ENCODE assay signal across 19 cellular contexts in the genomic region with DNA sequence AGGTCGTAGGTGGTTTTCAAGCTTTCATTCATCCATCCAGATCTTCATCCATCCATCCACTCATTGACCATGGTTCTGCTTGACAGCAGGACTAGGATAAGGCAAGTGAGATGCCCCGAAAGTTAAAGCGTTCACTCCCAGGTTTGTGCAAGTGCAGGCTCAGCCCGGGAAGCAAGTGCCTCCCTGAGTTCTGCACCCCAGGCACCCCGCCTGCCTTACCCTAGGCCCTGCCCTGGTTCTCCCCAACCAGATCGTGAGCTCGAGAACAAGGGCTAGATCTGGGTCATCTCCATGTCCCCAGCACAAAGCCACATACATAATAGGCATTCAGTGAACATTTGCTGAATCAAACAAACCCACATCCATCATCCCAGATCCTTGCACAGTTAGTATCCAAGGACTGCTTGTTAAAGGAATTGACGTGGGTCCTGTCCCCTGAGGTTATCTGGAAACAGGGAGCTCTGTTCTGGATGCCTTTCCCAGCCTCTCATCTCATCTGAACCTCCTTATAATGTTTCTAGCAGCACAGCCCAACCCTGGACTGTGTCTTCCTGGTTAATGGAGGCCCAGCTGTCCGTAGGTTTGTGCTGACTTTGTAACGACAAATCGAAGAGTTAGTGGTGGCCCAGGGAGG.
DNase-seq lines count a peak whose midpoint lies in the region; ATAC-seq and TF ChIP-seq lines count a peak whose summit lies in the region.
"Had no signal": no experiment of that assay in that cellular context is flagged by ENCODE, and none has a peak within 500 bp of the region (broad histone marks: within the 10 kb centered on the region; RNA-seq: fewer than 3 reads in every experiment).

No MANE protein-coding gene starts in this region.

- H3K4me3 ChIP-seq in H7 (ENCODE audit: insufficient read depth, low read depth, low read length) (no peak overlapping the region), fibroblast of mammary gland (ENCODE audit: control insufficient read depth, low read depth, low read length) (no peak overlapping the region), skeletal muscle cell (ENCODE audit: low read depth, low read length) (no peak overlapping the region)
- H3K4me3 ChIP-seq: mucosa of descending colon, pancreas had no signal

- no peak for ATAC-seq in HG03457 (IDR thresholded peaks at IDR 0.05; ENCODE audit: unreplicated experiment)

- H3K36me3 ChIP-seq in H7 (replicated peaks; ENCODE audit: control insufficient read depth, insufficient read depth, low read length) = no peaks in the 10 kb centered on the region
- H3K36me3 ChIP-seq: pancreas had no signal

- no peaks in the 10 kb centered on the region for H3K27me3 ChIP-seq in H7 (ENCODE audit: control insufficient read depth, insufficient read depth, low read length)
- H3K27me3 ChIP-seq: pancreas had no signal

- no peak for TF ChIP-seq CTCF in fibroblast of mammary gland (conservative IDR thresholded peaks at IDR 0.05; ENCODE audit: control insufficient read depth, insufficient read depth, low read depth, low read length)

- DNase-seq in H7 (peak; percentile 19), amniotic epithelial cell (ENCODE audit: low read depth) (peak; percentile 15), fibroblast of mammary gland (ENCODE audit: low read depth) (peak; percentile 79), skeletal muscle cell (ENCODE audit: low read depth) (peak; percentile 25), HuH-7.5 (ENCODE audit: low spot score) (no peak), SW480 (ENCODE audit: low spot score) (no peak)
- DNase-seq in activated T-cell treated with anti-CD3 and anti-CD28 coated beads, Interleukin-2, amount 50 U/mL, for 1 hour = no peak
- DNase-seq: activated CD4-positive, alpha-beta T cell treated with anti-CD3 and anti-CD28 coated beads for 1 hour; DMS 273 treated with DMSO at 0.1 percent for 48 hours; GOT3; mucosa of descending colon; MV-4-11; NCI-H2029 treated with DMSO at 0.1 percent for 48 hours; NCI-H510A treated with DMSO at 0.1 percent for 48 hours; pancreas; SHP77 treated with DMSO at 0.1 percent for 48 hours; small intestine; trophoblast cell had no signal

Comparison
In these comparisons a context has a peak if more than half of its experiments do, and no peak if none do; other contexts are left out.
1. DNase-seq: peak in H7 (single experiment), amniotic epithelial cell (single experiment), fibroblast of mammary gland (single experiment) and skeletal muscle cell (single experiment); none in HuH-7.5 (single experiment), activated T-cell treated with anti-CD3 and anti-CD28 coated beads, Interleukin-2, amount 50 U/mL, for 1 hour (single experiment) and SW480 (single experiment).